1 cellular context compared by ENCODE assay signal in the genomic region with DNA sequence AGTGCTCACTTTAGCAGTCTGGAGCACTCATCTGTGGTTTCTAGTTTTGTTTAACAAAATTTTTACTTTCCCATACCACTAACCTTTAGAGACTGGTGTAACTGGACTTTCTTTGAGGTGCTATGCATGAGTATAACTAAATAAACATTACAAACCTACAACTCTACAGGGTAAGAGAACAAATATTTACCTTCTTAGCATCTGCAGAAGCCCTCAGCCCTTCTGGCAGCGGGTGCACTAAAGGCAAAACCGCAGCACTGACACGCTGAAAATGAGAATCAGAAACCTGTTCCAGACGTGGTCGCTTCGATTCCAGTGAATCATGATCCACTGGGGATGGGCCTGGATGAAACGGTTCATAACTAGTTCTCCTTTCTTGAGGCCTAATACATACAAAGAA.
TF ChIP-seq lines count a peak whose summit lies in the region.

No MANE protein-coding gene starts in this region.

TF ChIP-seq in HepG2, 621 proteins besides CTCF, POLR2A, EP300 and RAD21 (continued from another document):
- TF ChIP-seq, protein P1, sequence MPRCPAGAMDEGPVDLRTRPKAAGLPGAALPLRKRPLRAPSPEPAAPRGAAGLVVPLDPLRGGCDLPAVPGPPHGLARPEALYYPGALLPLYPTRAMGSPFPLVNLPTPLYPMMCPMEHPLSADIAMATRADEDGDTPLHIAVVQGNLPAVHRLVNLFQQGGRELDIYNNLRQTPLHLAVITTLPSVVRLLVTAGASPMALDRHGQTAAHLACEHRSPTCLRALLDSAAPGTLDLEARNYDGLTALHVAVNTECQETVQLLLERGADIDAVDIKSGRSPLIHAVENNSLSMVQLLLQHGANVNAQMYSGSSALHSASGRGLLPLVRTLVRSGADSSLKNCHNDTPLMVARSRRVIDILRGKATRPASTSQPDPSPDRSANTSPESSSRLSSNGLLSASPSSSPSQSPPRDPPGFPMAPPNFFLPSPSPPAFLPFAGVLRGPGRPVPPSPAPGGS (CRISPR knock-in tag; IDR thresholded peaks at IDR 0.05) = no peak
- 0 out of 2 replicates have a peak, but pooled peaks have one; percentile 13 for TF ChIP-seq RXRB (CRISPR knock-in tag; IDR thresholded peaks at IDR 0.05; ENCODE audit: borderline replicate concordance)
